ENCODE assay signal across 22 cellular contexts in the genomic region with DNA sequence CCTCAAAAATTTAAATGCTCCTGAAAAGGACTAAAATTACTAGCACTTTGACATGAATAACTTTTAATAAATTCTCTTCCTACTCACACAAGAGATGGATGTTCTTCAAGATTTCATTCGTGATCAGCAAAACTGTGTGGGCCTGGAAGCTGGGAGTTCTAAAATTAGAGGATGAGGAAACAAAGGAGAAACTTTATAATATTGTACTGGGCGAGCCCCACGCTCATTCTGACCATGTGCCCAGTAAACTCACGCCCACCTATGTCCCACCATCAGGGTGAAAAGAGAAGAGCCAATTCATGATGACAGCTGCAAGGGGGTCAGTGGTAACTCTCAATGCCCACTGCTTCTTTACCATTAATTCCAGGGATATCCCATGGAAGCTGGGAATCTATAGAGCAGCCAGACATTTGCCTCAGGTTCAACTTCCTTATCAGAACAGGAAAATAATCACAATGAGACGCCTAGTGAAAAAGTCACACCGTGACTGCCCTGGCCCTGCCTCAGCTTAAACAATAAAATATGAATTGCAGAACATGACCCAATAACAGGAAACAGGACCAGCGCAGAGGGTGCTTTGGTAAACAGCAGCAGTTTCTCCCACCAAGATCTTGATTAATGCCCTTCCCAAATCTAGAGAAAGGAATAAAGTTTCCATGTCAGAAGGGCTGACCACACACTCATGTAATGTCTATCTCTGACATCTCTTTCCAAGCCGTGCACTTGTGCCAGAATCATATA.
A peak's percentile ranks its signal among the peaks of the same experiment; 100 is the strongest.
DNase-seq lines count a peak whose midpoint lies in the region; ATAC-seq, FAIRE-seq and TF ChIP-seq lines count a peak whose summit lies in the region.
"Had no signal": no experiment of that assay in that cellular context is flagged by ENCODE, and none has a peak within 500 bp of the region (broad histone marks: within the 10 kb centered on the region; RNA-seq: fewer than 3 reads in every experiment).

No MANE protein-coding gene starts in this region.

- DNase-seq in HFFc6: no peak
- DNase-seq in dermis blood vessel endothelial cell: peak; percentile 81
- DNase-seq in lung microvascular endothelial cell (ENCODE audit: low read depth in 2 of 2): peak; percentile 54 to 79
- no peak for DNase-seq in NCI-H510A treated with DMSO at 0.1 percent for 48 hours (lab: John Stamatoyannopoulos, UW)
- no peak for DNase-seq in H54 (ENCODE audit: insufficient read length, low spot score)
- DNase-seq: activated CD4-positive, alpha-beta T cell treated with anti-CD3 and anti-CD28 coated beads, Interleukin-2, amount 50 U/mL, for 48 hours; activated naive CD4-positive, alpha-beta T cell; activated T-cell treated with anti-CD3 and anti-CD28 coated beads for 4 hours; anterior cingulate cortex; NCI-H1105; NCI-H2107; NCI-H526; nephron progenitor cell; SIG-M5; stimulated activated naive CD8-positive, alpha-beta T cell treated with anti-CD3 and anti-CD28 coated beads, Interleukin-15, amount 100 ng/mL, for 72 hours; T-helper 17 cell had no signal

- no peak overlapping the region for H3K4me3 ChIP-seq in skeletal muscle tissue (ENCODE audit: low read length in 3 of 3)

- ATAC-seq in GM21576 (IDR thresholded peaks at IDR 0.05; ENCODE audit: unreplicated experiment): no peak
- ATAC-seq: stimulated activated naive CD8-positive, alpha-beta T cell treated with anti-CD3 and anti-CD28 coated beads, Interleukin-15, amount 100 ng/mL, for 72 hours; T-helper 17 cell had no signal

- peaks cover 61% of the 10 kb centered on the region for H3K4me1 Mint-ChIP-seq in HFFc6 (ENCODE audit: low read depth)
- H3K4me1 Mint-ChIP-seq: nephron progenitor cell; stimulated activated naive CD8-positive, alpha-beta T cell treated with anti-CD3 and anti-CD28 coated beads, Interleukin-15, amount 100 ng/mL, for 72 hours; T-helper 17 cell had no signal

- H3K9ac ChIP-seq in skeletal muscle tissue (ENCODE audit: low read depth in 1 of 3, low read length in 3 of 3): no peak overlapping the region

- H3K27me3 ChIP-seq in skeletal muscle tissue (ENCODE audit: control insufficient read depth in 3 of 3, insufficient read depth in 3 of 3, low read length in 3 of 3): no peaks in the 10 kb centered on the region

- peak overlapping the region; percentile 41; the same call in 1 of the 2 replicates for H3K4me3 Mint-ChIP-seq in HFFc6
- H3K4me3 Mint-ChIP-seq: memory B cell; nephron progenitor cell; stimulated activated naive CD8-positive, alpha-beta T cell treated with anti-CD3 and anti-CD28 coated beads, Interleukin-15, amount 100 ng/mL, for 72 hours; T-helper 17 cell had no signal

- peaks cover 14% of the 10 kb centered on the region for H3K9me3 Mint-ChIP-seq in HFFc6
- H3K9me3 Mint-ChIP-seq: memory B cell had no signal

- peaks cover 0 to 5% (median 0%) of the 10 kb centered on the region in 3 donors for H3K4me1 ChIP-seq in skeletal muscle tissue (ENCODE audit: control insufficient read depth in 3 of 3, insufficient read depth in 3 of 3, low read length in 3 of 3)

- TF ChIP-seq POLR2A in H54 (IDR thresholded peaks at IDR 0.05; ENCODE audit: low read depth, low read length): no peak

- TF ChIP-seq CTCF in HFFc6 (IDR thresholded peaks at IDR 0.05): no peak

- peaks cover 0 to 2% (median 0%) of the 10 kb centered on the region in 3 donors for H3K9me3 ChIP-seq in skeletal muscle tissue (ENCODE audit: control insufficient read depth in 3 of 3, low read length in 3 of 3)

- H3K36me3 ChIP-seq in skeletal muscle tissue (ENCODE audit: control insufficient read depth in 3 of 3, insufficient read depth in 3 of 3, low read length in 3 of 3): no peaks in the 10 kb centered on the region

- H3K27me3 Mint-ChIP-seq in HFFc6 (ENCODE audit: insufficient read depth): no peaks in the 10 kb centered on the region
- H3K27me3 Mint-ChIP-seq: memory B cell; stimulated activated naive CD8-positive, alpha-beta T cell treated with anti-CD3 and anti-CD28 coated beads, Interleukin-15, amount 100 ng/mL, for 72 hours; T-helper 17 cell had no signal

- peaks cover 13% of the 10 kb centered on the region for H3K36me3 Mint-ChIP-seq in HFFc6 (ENCODE audit: low read depth)
- H3K36me3 Mint-ChIP-seq: memory B cell had no signal

- H3K27ac ChIP-seq in skeletal muscle tissue (ENCODE audit: low read depth, low read length): peak overlapping the region; percentile 31
- H3K27ac ChIP-seq: VCaP had no signal

- no peak for FAIRE-seq in H54 (lab: Jason Lieb, UNC)
- FAIRE-seq: frontal cortex, urothelium cell line had no signal

- H3K27ac Mint-ChIP-seq in HFFc6: peak overlapping the region; percentile 84
- H3K27ac Mint-ChIP-seq: memory B cell; nephron progenitor cell; stimulated activated naive CD8-positive, alpha-beta T cell treated with anti-CD3 and anti-CD28 coated beads, Interleukin-15, amount 100 ng/mL, for 72 hours; T-helper 17 cell had no signal

Comparison
In these comparisons a context has a peak if more than half of its experiments do, and no peak if none do; other contexts are left out.
1. DNase-seq: peak in dermis blood vessel endothelial cell (single experiment) and lung microvascular endothelial cell (2 of 2); none in HFFc6 (single experiment), NCI-H510A treated with DMSO at 0.1 percent for 48 hours (single experiment) and H54 (single experiment).